Comparison of ENCODE assay signal across 8 cellular contexts in genomic region chr1:1013105-1013921, GRCh38. TPM values are rescaled to one million over a fixed set of nuclear protein-coding genes. Genes with fewer than 3 reads are reported as not detected.
DNase-seq lines count a peak whose midpoint lies in the region; ATAC-seq, FAIRE-seq and TF ChIP-seq lines count a peak whose summit lies in the region.

Gene ISG15 (plus strand): TSS chr1:1013497. CDS start chr1:1013574, 77 bp downstream.

- H3K27me3 ChIP-seq in HepG2 (ENCODE audit: control insufficient read depth in 1 of 2, insufficient read depth in 2 of 2, low read length in 2 of 2), result no peaks in the 10 kb centered on the region; a peak in 1 of 5 replicates

- ATAC-seq in HG02973 (IDR thresholded peaks at IDR 0.05; ENCODE audit: unreplicated experiment), result peak; percentile 67
- peak; percentile 87 for ATAC-seq in HepG2

- CTCF ChIA-PET in HepG2 (lab: Yijun Ruan, JAX; ENCODE audit: low intra/inter-chr PET ratio, low total read pairs), result interaction anchor here (1.2 to 2.8 kb wide), 2 partner anchors 51 kb away, joined by 3 to 15 read pairs; no protein-coding TSS in a partner anchor

- no peak for TF ChIP-seq EP300 in HepG2 (IDR thresholded peaks at IDR 0.05; ENCODE audit: low read depth in 2 of 2, low read length in 2 of 2)
- TF ChIP-seq EP300 in HepG2 (CRISPR knock-in tag; IDR thresholded peaks at IDR 0.05; ENCODE audit: borderline replicate concordance), result 0 out of 2 replicates have a peak, but pooled peaks have one; percentile 29

- H3K79me2 ChIP-seq in HepG2 (ENCODE audit: insufficient read depth, low read length), result no peaks in the 10 kb centered on the region

- peaks cover 43% of the 10 kb centered on the region for H3K4me1 ChIP-seq in HepG2 (ENCODE audit: insufficient read depth, low read length)

- H3K4me3 ChIP-seq in HepG2 (replicated peaks in 1 of 3; ENCODE audit: insufficient read depth in 1 of 3, low read depth in 2 of 3, low read length in 3 of 3), result peak within 1 kb of the TSS; percentile 69 to 98 (median 86)

- peak within 1 kb of the TSS; percentile 72 for H3K9ac ChIP-seq in HepG2 (ENCODE audit: insufficient read depth, low read depth, low read length)

- no peaks in the 10 kb centered on the region for H3K36me3 ChIP-seq in HepG2 (replicated peaks in 1 of 2; ENCODE audit: control insufficient read depth in 1 of 2, insufficient read depth in 2 of 2, low read length in 2 of 2)

- intact Hi-C loops in HepG2 (cut with micrococcal nuclease; ENCODE audit: unreplicated experiment), result loop anchor here (5.0 kb wide), 1 partner anchor 44 kb away; no protein-coding TSS in a partner anchor

- BruUV-seq in HepG2 (replicated peaks; lab: Mats Ljungman, UMichigan), result no TSS peak

- POLR2A ChIA-PET in HepG2 (lab: Yijun Ruan, JAX), result interaction anchor here (0.7 to 2.1 kb wide), 9 partner anchors 8 to 274 kb away, joined by 3 to 13 read pairs (median 5); partner anchors contain the start of gene HES4

- no peak within 1 kb of the TSS for H2AFZ ChIP-seq in HepG2 (ENCODE audit: low read length)

- no peak for TF ChIP-seq RAD21 in HepG2 (CRISPR knock-in tag; IDR thresholded peaks at IDR 0.05)

- H4K20me1 ChIP-seq in HepG2 (ENCODE audit: insufficient read depth, low read length), result no peaks in the 10 kb centered on the region

- H3K27ac ChIP-seq in HepG2 (ENCODE audit: extremely low read length, insufficient read depth, low read length), result peak within 1 kb of the TSS; percentile 60

- no peaks in the 10 kb centered on the region for H3K9me3 ChIP-seq in HepG2 (ENCODE audit: low read length)

- no peak for TF ChIP-seq POLR2A in HepG2 (IDR thresholded peaks at IDR 0.05; ENCODE audit: insufficient read depth in 1 of 2, low read depth in 2 of 2, low read length in 2 of 2)

- DNase-seq in SIG-M5 treated with dmso at 0.1 percent for 504 hours (lab: John Stamatoyannopoulos, UW; ENCODE audit: unreplicated experiment) (peak; percentile 83), SIG-M5 (lab: John Stamatoyannopoulos, UW) (no peak), NCI-H460 (ENCODE audit: extremely low read depth, low read depth) (peak; percentile 50), dermis blood vessel endothelial cell (peak; percentile 90), HepG2 (ENCODE audit: low spot score) (peak; percentile 73)
- DNase-seq in activated CD4-positive, alpha-beta T cell treated with anti-CD3 and anti-CD28 coated beads, Interleukin-2, amount 50 U/mL, for 1 hour, result peak; percentile 88
- peak; percentile 81 for DNase-seq in stimulated activated CD4-positive, alpha-beta T cell treated with anti-CD3 and anti-CD28 coated beads, Interleukin-4, amount 100 ng/mL, for 1 hour

- in situ Hi-C loops in HepG2 (cut with HindIII; ENCODE audit: extremely low pct_ligation_motif_present, low pct_unique_long_range_greater_than_20kb), result no loop called here

- WGBS in HepG2 (ENCODE audit: low lambda C conversion rate), result 2% methylated on average over 9 of the region's 30 CpGs

- FAIRE-seq in HepG2 (lab: Jason Lieb, UNC), result peak; percentile 72

- TF ChIP-seq CTCF in HepG2 (CRISPR knock-in tag; IDR thresholded peaks at IDR 0.05), result peak; percentile 30; the same call in 1 of the 2 replicates

- H3K4me2 ChIP-seq in HepG2 (ENCODE audit: low read depth, low read length), result peak within 1 kb of the TSS; percentile 99

TF ChIP-seq in HepG2, 621 proteins besides CTCF, POLR2A, EP300 and RAD21 (continues in another document):
- no peak for TF ChIP-seq HNF4G (IDR thresholded peaks at IDR 0.05; ENCODE audit: borderline replicate concordance, low read depth, low read length)
- no peak for TF ChIP-seq HNF4G (CRISPR knock-in tag; IDR thresholded peaks at IDR 0.05; ENCODE audit: borderline replicate concordance, low read depth)
- no peak for TF ChIP-seq MYPOP (CRISPR knock-in tag; IDR thresholded peaks at IDR 0.05)
- no peak for TF ChIP-seq ZNF260 (CRISPR knock-in tag; IDR thresholded peaks at IDR 0.05; ENCODE audit: borderline replicate concordance, low read depth)
- TF ChIP-seq ZNF124 (CRISPR knock-in tag; IDR thresholded peaks at IDR 0.05), result peak; percentile 25; the same call in 1 of the 2 replicates
- 0 out of 2 replicates have a peak, but pooled peaks have one; percentile 64 for TF ChIP-seq ZNF317 (CRISPR knock-in tag; IDR thresholded peaks at IDR 0.05)
- no peak for TF ChIP-seq ZSCAN12 (CRISPR knock-in tag; IDR thresholded peaks at IDR 0.05)
- TF ChIP-seq ZNF33A (CRISPR knock-in tag; IDR thresholded peaks at IDR 0.05; ENCODE audit: borderline replicate concordance), result no peak
- no peak for TF ChIP-seq SP2 (CRISPR knock-in tag; IDR thresholded peaks at IDR 0.05)
- TF ChIP-seq RNF219 (CRISPR knock-in tag; IDR thresholded peaks at IDR 0.05), result no peak
- peak; percentile 76 for TF ChIP-seq KAT8 (CRISPR knock-in tag; IDR thresholded peaks at IDR 0.05)
- TF ChIP-seq ZNF335 (CRISPR knock-in tag; IDR thresholded peaks at IDR 0.05), result no peak
- no peak for TF ChIP-seq ZNF644 (CRISPR knock-in tag; IDR thresholded peaks at IDR 0.05; ENCODE audit: low read depth)
- TF ChIP-seq GATA4 (IDR thresholded peaks at IDR 0.05; ENCODE audit: borderline replicate concordance, low read depth), result no peak
- TF ChIP-seq NBN (conservative IDR thresholded peaks at IDR 0.05), result no peak
- no peak for TF ChIP-seq ZNF777 (CRISPR knock-in tag; IDR thresholded peaks at IDR 0.05)
- TF ChIP-seq DBP (CRISPR knock-in tag; IDR thresholded peaks at IDR 0.05; ENCODE audit: not compliant biosample characterization), result no peak
- no peak for TF ChIP-seq ZNF10 (CRISPR knock-in tag; IDR thresholded peaks at IDR 0.05; ENCODE audit: borderline replicate concordance, low read depth)

RNA-seq across cellular contexts. Expression of gene ISG15, which starts in this region (rescaled TPM):
- total RNA-seq in NCI-H460 (2014; rRNA removed; shearing (Covaris generic)), result 5.3 TPM in 2 replicates
- 9.7 and 13.3 TPM in 2 replicates for polyA plus RNA-seq in NCI-H460 (2014; cell fraction: nucleus; rRNA removed)
- total RNA-seq in dermis blood vessel endothelial cell (75.4 and 122 TPM in 2 replicates), HepG2 (2016; rRNA removed; fragmentation: Illumina TruSeq; extraction: Trizol) (54.9 and 68.4 TPM in 2 replicates)
- 17.4 and 19.2 TPM in 2 replicates for total RNA-seq in HepG2 (2016; cell fraction: cytosol; rRNA removed; fragmentation: Illumina TruSeq; extraction: Trizol; ENCODE audit: low read depth)
- 52.2 and 77.4 TPM in 2 replicates for total RNA-seq in HepG2 (2016; cell fraction: insoluble cytoplasmic fraction; rRNA removed; fragmentation: Illumina TruSeq; extraction: Trizol)
- total RNA-seq in HepG2 (2016; cell fraction: membrane; rRNA removed; fragmentation: Illumina TruSeq; extraction: Trizol), result 17.7 and 18.1 TPM in 2 replicates
- total RNA-seq in HepG2 (2016; cell fraction: nucleus; rRNA removed; fragmentation: Illumina TruSeq; extraction: Trizol), result 18.3 and 23.3 TPM in 2 replicates
- 42.1 and 63.7 TPM in 2 replicates for polyA plus RNA-seq in HepG2 (2011; rRNA removed)
- polyA plus RNA-seq in HepG2 (2011; cell fraction: cytosol; rRNA removed), result 49.9 and 81.6 TPM in 2 replicates
- 24.5 and 32.4 TPM in 2 replicates for polyA plus RNA-seq in HepG2 (2011; cell fraction: nucleus; rRNA removed)
- 19.4 and 39.7 TPM in 2 replicates for polyA plus RNA-seq in HepG2 (2012)
- 13.7 and 17.3 TPM in 2 replicates for polyA plus RNA-seq in HepG2 (2016; cell fraction: cytosol; fragmentation: Illumina TruSeq; extraction: Trizol; ENCODE audit: low read depth)
- 47.3 and 49.3 TPM in 2 replicates for polyA plus RNA-seq in HepG2 (2016; cell fraction: insoluble cytoplasmic fraction; fragmentation: Illumina TruSeq; extraction: Trizol; ENCODE audit: low read depth)
- 10.1 and 12.3 TPM in 2 replicates for polyA plus RNA-seq in HepG2 (2016; cell fraction: membrane; fragmentation: Illumina TruSeq; extraction: Trizol; ENCODE audit: low read depth)
- polyA plus RNA-seq in HepG2 (2016; cell fraction: nucleus; fragmentation: Illumina TruSeq; extraction: Trizol; ENCODE audit: insufficient read depth, low read depth), result 22.7 and 27.6 TPM in 2 replicates
- polyA minus RNA-seq in HepG2 (2011; rRNA and poly(A)+ RNA removed; ENCODE audit: low replicate concordance), result 24.2 and 34.4 TPM in 2 replicates
- polyA minus RNA-seq in HepG2 (2011; cell fraction: cytosol; rRNA and poly(A)+ RNA removed), result 11.4 and 13.3 TPM in 2 replicates
- 2.1 and 5.1 TPM in 2 replicates for polyA minus RNA-seq in HepG2 (2011; cell fraction: nucleus; rRNA and poly(A)+ RNA removed)
